24 cellular contexts compared by ENCODE assay signal in genomic region chr5:176906126-176906525, GRCh38. TPM values are rescaled to one million over a fixed set of nuclear protein-coding genes. Genes with fewer than 3 reads are reported as not detected.
DNase-seq lines count a peak whose midpoint lies in the region; ATAC-seq and TF ChIP-seq lines count a peak whose summit lies in the region.
"Had no signal": no experiment of that assay in that cellular context is flagged by ENCODE, and none has a peak within 500 bp of the region (broad histone marks: within the 10 kb centered on the region; RNA-seq: fewer than 3 reads in every experiment).

No MANE protein-coding gene starts in this region.

- H3K27me3 ChIP-seq in endodermal cell (ENCODE audit: control insufficient read depth, insufficient read depth, low read length, poor library complexity, severe bottlenecking), result no peaks in the 10 kb centered on the region
- H3K27me3 ChIP-seq in neural cell (ENCODE audit: insufficient read depth, low read depth, low read length), result no peaks in the 10 kb centered on the region
- H3K27me3 ChIP-seq in heart left ventricle, result no peaks in the 10 kb centered on the region

- H3K9me3 ChIP-seq in endodermal cell (ENCODE audit: control insufficient read depth, low read length) (no peaks in the 10 kb centered on the region), neural cell (ENCODE audit: low read length) (no peaks in the 10 kb centered on the region), heart left ventricle (no peaks in the 10 kb centered on the region)
- H3K9me3 ChIP-seq: A549, Caco-2 had no signal

- H2AFZ ChIP-seq in neural cell (ENCODE audit: low read depth, low read length), result no peak overlapping the region

- TF ChIP-seq EP300 in neural cell (conservative IDR thresholded peaks at IDR 0.05; ENCODE audit: poor library complexity, severe bottlenecking), result no peak

- no peaks in the 10 kb centered on the region for H4K20me1 ChIP-seq in neural cell (ENCODE audit: insufficient read depth)

- no peaks in the 10 kb centered on the region for H3F3A ChIP-seq in neural cell (ENCODE audit: insufficient read depth, low read length, poor library complexity, severe bottlenecking)

- no peak for TF ChIP-seq POLR2A in heart left ventricle (IDR thresholded peaks at IDR 0.05)

- H3K27ac Mint-ChIP-seq in activated T-cell treated with anti-CD3 and anti-CD28 coated beads, Interleukin-2, amount 50 U/mL, for 24 hours, result peak overlapping the region; percentile 82
- peak overlapping the region; percentile 32 for H3K27ac Mint-ChIP-seq in activated T-helper 17 cell treated with anti-CD3 and anti-CD28 coated beads, Interleukin-2, amount 50 U/mL, for 72 hours
- H3K27ac Mint-ChIP-seq in endodermal cell, result no peak overlapping the region
- H3K27ac Mint-ChIP-seq: CD4-positive, alpha-beta T cell; HFFc6 had no signal

- intact Hi-C loops in heart left ventricle (cut with DNase I), result no loop called here

- 100% methylated on average over 1 of the region's 1 CpG; no CpG with 5 or more reads in 1 of the 2 experiments for WGBS in endodermal cell (ENCODE audit: insufficient coverage in 1 of 2, insufficient read length in 1 of 2), 2 experiments
- 72 to 96% (median 94%) methylated on average over 1 of the region's 1 CpG for WGBS in heart left ventricle, 4 donors

- H3K4me2 ChIP-seq in neural cell (ENCODE audit: low read length), result no peak overlapping the region
- H3K4me2 ChIP-seq: A549 had no signal

- H3K4me1 Mint-ChIP-seq in activated T-cell treated with anti-CD3 and anti-CD28 coated beads, Interleukin-2, amount 50 U/mL, for 24 hours (ENCODE audit: low read depth), result peaks cover 34% of the 10 kb centered on the region
- H3K4me1 Mint-ChIP-seq in activated T-helper 17 cell treated with anti-CD3 and anti-CD28 coated beads, Interleukin-2, amount 50 U/mL, for 72 hours, result peaks cover 10% of the 10 kb centered on the region
- H3K4me1 Mint-ChIP-seq in endodermal cell, result peaks cover 43% of the 10 kb centered on the region

- no peaks in the 10 kb centered on the region for H3K79me2 ChIP-seq in neural cell (replicated peaks; ENCODE audit: insufficient read depth, low read length)

- TF ChIP-seq CTCF in endodermal cell (conservative IDR thresholded peaks at IDR 0.05) (no peak), neural cell (IDR thresholded peaks at IDR 0.05; ENCODE audit: poor library complexity, severe bottlenecking) (no peak), heart left ventricle (IDR thresholded peaks at IDR 0.05) (no peak)

- H3K4me3 ChIP-seq in endodermal cell (ENCODE audit: low read length) (no peak overlapping the region), neural cell (ENCODE audit: low read length) (no peak overlapping the region), heart left ventricle (no peak overlapping the region)
- H3K4me3 ChIP-seq: A549 had no signal

- peak overlapping the region; percentile 18 for H3K27ac ChIP-seq in endodermal cell (ENCODE audit: low read depth, low read length)
- peak overlapping the region; percentile 2 for H3K27ac ChIP-seq in neural cell (ENCODE audit: low read length)
- no peak overlapping the region for H3K27ac ChIP-seq in heart left ventricle
- H3K27ac ChIP-seq: 22Rv1, A549, C4-2B had no signal

- H3K9me2 ChIP-seq in neural cell (ENCODE audit: insufficient read depth, low read length), result no peaks in the 10 kb centered on the region

- ATAC-seq in activated T-helper 17 cell treated with anti-CD3 and anti-CD28 coated beads, Interleukin-2, amount 50 U/mL, for 72 hours (replicated peaks), result no peak
- no peak for ATAC-seq in GM21786 (IDR thresholded peaks at IDR 0.05; ENCODE audit: unreplicated experiment)
- no peak for ATAC-seq in heart left ventricle
- ATAC-seq: A549, HCT116, HepG2 had no signal

- peaks cover 76% of the 10 kb centered on the region for H3K36me3 ChIP-seq in endodermal cell (ENCODE audit: control insufficient read depth, insufficient read depth, low read length)
- H3K36me3 ChIP-seq in neural cell (ENCODE audit: insufficient read depth, low read length), result peaks cover 7% of the 10 kb centered on the region
- peaks cover 0 to 92% (median 75%) of the 10 kb centered on the region in 9 donors for H3K36me3 ChIP-seq in heart left ventricle

- H3K27me3 Mint-ChIP-seq in activated T-cell treated with anti-CD3 and anti-CD28 coated beads, Interleukin-2, amount 50 U/mL, for 24 hours, result no peaks in the 10 kb centered on the region
- H3K27me3 Mint-ChIP-seq in activated T-helper 17 cell treated with anti-CD3 and anti-CD28 coated beads, Interleukin-2, amount 50 U/mL, for 72 hours, result no peaks in the 10 kb centered on the region
- no peaks in the 10 kb centered on the region for H3K27me3 Mint-ChIP-seq in endodermal cell (ENCODE audit: insufficient read depth)
- H3K27me3 Mint-ChIP-seq: CD4-positive, alpha-beta T cell had no signal

- no peaks in the 10 kb centered on the region for H3K9me3 Mint-ChIP-seq in activated T-cell treated with anti-CD3 and anti-CD28 coated beads, Interleukin-2, amount 50 U/mL, for 24 hours
- H3K9me3 Mint-ChIP-seq in activated T-helper 17 cell treated with anti-CD3 and anti-CD28 coated beads, Interleukin-2, amount 50 U/mL, for 72 hours, result no peaks in the 10 kb centered on the region
- H3K9me3 Mint-ChIP-seq in endodermal cell, result no peaks in the 10 kb centered on the region
- H3K9me3 Mint-ChIP-seq: CD4-positive, alpha-beta T cell; HFFc6 had no signal

- H3K9ac ChIP-seq in endodermal cell (ENCODE audit: extremely low read depth, low read length, poor library complexity, severe bottlenecking), result no peak overlapping the region
- H3K9ac ChIP-seq in neural cell (ENCODE audit: low read length), result no peak overlapping the region

- TF ChIP-seq RAD21 in neural cell (conservative IDR thresholded peaks at IDR 0.05), result no peak

- H3K4me3 Mint-ChIP-seq in activated T-cell treated with anti-CD3 and anti-CD28 coated beads, Interleukin-2, amount 50 U/mL, for 24 hours, result no peak overlapping the region
- H3K4me3 Mint-ChIP-seq in activated T-helper 17 cell treated with anti-CD3 and anti-CD28 coated beads, Interleukin-2, amount 50 U/mL, for 72 hours, result no peak overlapping the region
- no peak overlapping the region for H3K4me3 Mint-ChIP-seq in endodermal cell
- H3K4me3 Mint-ChIP-seq: CD4-positive, alpha-beta T cell; HFFc6 had no signal

- H3K36me3 Mint-ChIP-seq in activated T-cell treated with anti-CD3 and anti-CD28 coated beads, Interleukin-2, amount 50 U/mL, for 24 hours (ENCODE audit: low read depth), result peaks cover 94% of the 10 kb centered on the region
- H3K36me3 Mint-ChIP-seq in activated T-helper 17 cell treated with anti-CD3 and anti-CD28 coated beads, Interleukin-2, amount 50 U/mL, for 72 hours (ENCODE audit: low read depth), result peaks cover 90% of the 10 kb centered on the region
- H3K36me3 Mint-ChIP-seq in endodermal cell (ENCODE audit: low read depth), result peaks cover 46% of the 10 kb centered on the region

- H3K4me1 ChIP-seq in endodermal cell (ENCODE audit: control insufficient read depth, insufficient read depth, low read length) (peaks cover 15% of the 10 kb centered on the region), heart left ventricle (peaks cover 0 to 46% (median 0%) of the 10 kb centered on the region in 12 donors)

- no peak for DNase-seq in activated T-cell treated with anti-CD3 and anti-CD28 coated beads, Interleukin-2, amount 50 U/mL, for 24 hours
- no peak for DNase-seq in activated T-cell treated with anti-CD3 and anti-CD28 coated beads, Interleukin-2, amount 50 U/mL, for 48 hours
- DNase-seq in endodermal cell (no peak), DMS 273 treated with DMSO at 0.1 percent for 48 hours (lab: John Stamatoyannopoulos, UW) (no peak), heart left ventricle (no peak)
- DNase-seq: AML-193; Caco-2; CD4-positive, alpha-beta T cell; DMS153; DMS79; GF-D8; GOT3; H7; HFFc6 had no signal

TF ChIP-seq in neural cell, 6 proteins besides CTCF, POLR2A, EP300 and RAD21:
- TF ChIP-seq REST (IDR thresholded peaks at IDR 0.05; ENCODE audit: borderline replicate concordance), result no peak
- TF ChIP-seq SMC3 (conservative IDR thresholded peaks at IDR 0.05; ENCODE audit: poor library complexity), result no peak
- no peak for TF ChIP-seq TAF1 (IDR thresholded peaks at IDR 0.05; ENCODE audit: low read depth)
- TF ChIP-seq POLR2AphosphoS5 (IDR thresholded peaks at IDR 0.05), result no peak
- TF ChIP-seq MXI1 (conservative IDR thresholded peaks at IDR 0.05; ENCODE audit: poor library complexity, severe bottlenecking), result no peak
- TF ChIP-seq EZH2 (IDR thresholded peaks at IDR 0.05; ENCODE audit: borderline replicate concordance, insufficient read depth, low read length, poor library complexity, severe bottlenecking), result no peak

RNA-seq across cellular contexts. Expression of gene HK3, which starts 7.0 kb away (rescaled TPM):
- under 1 TPM; 0.29 to 0.76 TPM for total RNA-seq in activated T-helper 17 cell treated with anti-CD3 and anti-CD28 coated beads, Interleukin-2, amount 50 U/mL, for 72 hours
- total RNA-seq in endodermal cell (under 1 TPM in 1 of 2 donors, not detected in 1; 0.55 TPM), heart left ventricle (10 to 100 TPM in 2 of 9 donors, 1 to 10 TPM in 6, under 1 TPM in 1; 0.46 to 44.0 (median 2.4) TPM)
- not detected for polyA plus RNA-seq in endodermal cell (2013, experiment 1 of 2)
- polyA plus RNA-seq in endodermal cell (2013, experiment 2 of 2), result not detected
- polyA plus RNA-seq in neural cell (0.62 and 7.8 TPM in 2 replicates), heart left ventricle (1 to 10 TPM; 4.2 to 4.3 TPM)
- polyA minus RNA-seq in neural cell, result 0.35 TPM in 1 of 2 replicates, not detected in the other
- total RNA-seq: Daoy, H7, HepG2, HFFc6 had no signal
- polyA plus RNA-seq: BJ, HepG2 had no signal

Comparison
In these comparisons a context has a peak if more than half of its experiments do, and no peak if none do; other contexts are left out.
1. H3K27ac ChIP-seq: peak in endodermal cell (single experiment) and neural cell (single experiment); none in heart left ventricle (0 of 12).